ENCODE assay signal across 10 cellular contexts in the genomic region with DNA sequence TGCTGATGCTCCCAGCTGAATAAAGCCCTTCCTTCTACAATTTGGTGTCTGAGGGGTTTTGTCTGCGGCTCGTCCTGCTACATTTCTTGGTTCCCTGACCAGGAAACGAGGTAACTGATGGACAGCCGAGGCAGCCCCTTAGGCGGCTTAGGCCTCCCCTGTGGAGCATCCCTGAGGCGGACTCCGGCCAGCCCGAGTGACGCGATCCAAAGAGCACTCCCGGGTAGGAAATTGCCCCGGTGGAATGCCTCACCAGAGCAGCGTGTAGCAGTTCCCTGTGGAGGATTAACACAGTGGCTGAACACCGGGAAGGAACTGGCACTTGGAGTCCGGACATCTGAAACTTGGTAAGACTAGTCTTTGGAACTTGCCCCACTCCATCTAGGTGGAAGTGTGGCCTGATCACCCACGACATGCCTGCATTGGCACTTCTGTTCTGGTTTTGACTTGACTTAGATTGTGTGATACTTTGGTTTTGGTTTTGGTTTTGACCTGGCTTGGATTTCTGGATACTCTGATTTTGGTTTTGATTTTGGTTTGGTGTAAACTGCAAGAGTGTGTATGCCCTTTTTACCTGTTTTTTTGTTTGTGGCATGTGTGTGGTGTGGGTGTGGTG. TPM values are rescaled to one million over a fixed set of nuclear protein-coding genes. Genes with fewer than 3 reads are reported as not detected.
A peak's percentile ranks its signal among the peaks of the same experiment; 100 is the strongest.
DNase-seq lines count a peak whose midpoint lies in the region; ATAC-seq and TF ChIP-seq lines count a peak whose summit lies in the region.
"Not testable (repeated sequence)": the region's sequence is repeated elsewhere in the genome, so short reads cannot be mapped to it uniquely, and the experiment has no call there.
"Had no signal": no experiment of that assay in that cellular context is flagged by ENCODE, and none has a peak within 500 bp of the region (broad histone marks: within the 10 kb centered on the region; RNA-seq: fewer than 3 reads in every experiment).

A gene with protein sequence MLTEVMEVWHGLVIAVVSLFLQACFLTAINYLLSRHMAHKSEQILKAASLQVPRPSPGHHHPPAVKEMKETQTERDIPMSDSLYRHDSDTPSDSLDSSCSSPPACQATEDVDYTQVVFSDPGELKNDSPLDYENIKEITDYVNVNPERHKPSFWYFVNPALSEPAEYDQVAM (plus strand): TSS at position 255 of the 616 bp plus-strand sequence. CDS start 44,656 bp downstream, outside the sequence.

- not testable (repeated sequence) for ATAC-seq in body of pancreas

- not testable (repeated sequence) for H3K36me3 ChIP-seq in SU-DHL-6 (ENCODE audit: low read length); body of pancreas (replicated peaks in 1 of 2; ENCODE audit: insufficient read depth in 1 of 2, low read depth in 2 of 2); kidney epithelial cell (ENCODE audit: control insufficient read depth, insufficient read depth, low read length)

- WGBS in body of pancreas, 2 donors, result 88 to 92% methylated on average over 15 to 16 of the region's 16 CpGs

- not testable (repeated sequence) for H3K36me3 Mint-ChIP-seq in nephron (ENCODE audit: low read depth); stimulated activated naive CD8-positive, alpha-beta T cell treated with anti-CD3 and anti-CD28 coated beads, Interleukin-15, Interleukin-2, amounts not matched to agents 100 ng/mL and 50 ng/mL, for 24 hours (ENCODE audit: low read depth)

- H3K4me1 ChIP-seq in body of pancreas, result peaks cover 26% of the 10 kb centered on the region

- peak; percentile 89 for DNase-seq in Caki2 (ENCODE audit: low read depth)
- not testable (repeated sequence) for DNase-seq in HL-60 (ENCODE audit: low read depth in 1 of 2, low spot score in 1 of 2); kidney epithelial cell (ENCODE audit: low read depth)
- peak; percentile 28 for DNase-seq in activated CD8-positive, alpha-beta memory T cell treated with anti-CD3 and anti-CD28 coated beads for 24 hours
- DNase-seq in body of pancreas, result peak in 1 of 4 donors; percentile 19

- H3K9me2 ChIP-seq in SU-DHL-6 (replicated peaks; ENCODE audit: insufficient read depth, low read length), result not testable (repeated sequence)

- not testable (repeated sequence) for H3K4me1 Mint-ChIP-seq in nephron
- peaks cover 51% of the 10 kb centered on the region for H3K4me1 Mint-ChIP-seq in stimulated activated naive CD8-positive, alpha-beta T cell treated with anti-CD3 and anti-CD28 coated beads, Interleukin-15, Interleukin-2, amounts not matched to agents 100 ng/mL and 50 ng/mL, for 24 hours (ENCODE audit: low read depth)

- H3K4me2 ChIP-seq in SU-DHL-6 (ENCODE audit: low read depth, low read length, poor library complexity, severe bottlenecking), result peak within 1 kb of the TSS; percentile 83

- intact Hi-C loops in body of pancreas (cut with DNase I), result not testable (repeated sequence)

- not testable (repeated sequence) for H3K9me3 Mint-ChIP-seq in nephron; stimulated activated naive CD8-positive, alpha-beta T cell treated with anti-CD3 and anti-CD28 coated beads, Interleukin-15, Interleukin-2, amounts not matched to agents 100 ng/mL and 50 ng/mL, for 24 hours

- H3K27me3 Mint-ChIP-seq in nephron (ENCODE audit: low read depth), result peaks cover 16% of the 10 kb centered on the region
- H3K27me3 Mint-ChIP-seq in stimulated activated naive CD8-positive, alpha-beta T cell treated with anti-CD3 and anti-CD28 coated beads, Interleukin-15, Interleukin-2, amounts not matched to agents 100 ng/mL and 50 ng/mL, for 24 hours, result peaks cover 11% of the 10 kb centered on the region

- H3K9me3 ChIP-seq in SU-DHL-6 (ENCODE audit: insufficient read depth, low read length); body of pancreas: not testable (repeated sequence)

- in situ Hi-C loops in Caki2 (cut with HindIII; ENCODE audit: low pct_unique_long_range_greater_than_20kb, low sequenced_read_pairs), result not testable (repeated sequence)

- peak within 1 kb of the TSS; percentile 74 for H3K9ac ChIP-seq in SU-DHL-6 (ENCODE audit: low read length)

- peaks cover 58% of the 10 kb centered on the region for H3K79me2 ChIP-seq in SU-DHL-6 (ENCODE audit: insufficient read depth, low read length)

- not testable (repeated sequence) for H3K27me3 ChIP-seq in HL-60 (ENCODE audit: insufficient read depth, poor library complexity, severe bottlenecking); SU-DHL-6 (ENCODE audit: low read length); body of pancreas; kidney epithelial cell (ENCODE audit: control insufficient read depth, insufficient read depth, low read length)

- H3K27ac Mint-ChIP-seq in nephron, result peak within 1 kb of the TSS; percentile 3 to 82 (median 73)
- peak within 1 kb of the TSS; percentile 61 for H3K27ac Mint-ChIP-seq in stimulated activated naive CD8-positive, alpha-beta T cell treated with anti-CD3 and anti-CD28 coated beads, Interleukin-15, Interleukin-2, amounts not matched to agents 100 ng/mL and 50 ng/mL, for 24 hours

- peaks cover 58% of the 10 kb centered on the region for H3F3A ChIP-seq in SU-DHL-6 (ENCODE audit: insufficient read depth)

- TF ChIP-seq POLR2A in body of pancreas (IDR thresholded peaks at IDR 0.05), result not testable (repeated sequence)

- H3K4me3 ChIP-seq in HL-60 (replicated peaks; ENCODE audit: insufficient read depth, low read length); body of pancreas: not testable (repeated sequence)
- H3K4me3 ChIP-seq in SU-DHL-6 (ENCODE audit: insufficient read depth, low read length, poor library complexity, severe bottlenecking), result peak within 1 kb of the TSS; percentile 62
- peak within 1 kb of the TSS; percentile 48 for H3K4me3 ChIP-seq in kidney epithelial cell (ENCODE audit: low read depth, low read length)

- H3K4me3 Mint-ChIP-seq in nephron, result peak within 1 kb of the TSS in 2 of 3 experiments; percentile 21 to 41
- peak within 1 kb of the TSS; percentile 18 for H3K4me3 Mint-ChIP-seq in stimulated activated naive CD8-positive, alpha-beta T cell treated with anti-CD3 and anti-CD28 coated beads, Interleukin-15, Interleukin-2, amounts not matched to agents 100 ng/mL and 50 ng/mL, for 24 hours

- not testable (repeated sequence) for H4K20me1 ChIP-seq in SU-DHL-6 (ENCODE audit: low read depth, low read length)

- H2AFZ ChIP-seq in SU-DHL-6 (ENCODE audit: low read depth, low read length, severe bottlenecking), result not testable (repeated sequence)

- not testable (repeated sequence) for TF ChIP-seq CTCF in HL-60 (IDR thresholded peaks at IDR 0.05; ENCODE audit: insufficient read depth, low read length); SU-DHL-6 (IDR thresholded peaks at IDR 0.05; ENCODE audit: insufficient read depth, low read length, poor library complexity, severe bottlenecking); body of pancreas (IDR thresholded peaks at IDR 0.05); kidney epithelial cell (IDR thresholded peaks at IDR 0.05; ENCODE audit: insufficient read depth, low read length, poor library complexity, severe bottlenecking); nephron (IDR thresholded peaks at IDR 0.05; ENCODE audit: unreplicated experiment in 3 of 3)

- peak within 1 kb of the TSS; percentile 71 for H3K27ac ChIP-seq in HL-60 (replicated peaks)
- peak within 1 kb of the TSS; percentile 96 for H3K27ac ChIP-seq in SU-DHL-6 (ENCODE audit: low read depth, low read length)
- peak within 1 kb of the TSS in 3 of 4 donors; percentile 54 to 71 (median 56) for H3K27ac ChIP-seq in body of pancreas

RNA-seq across cellular contexts. Expression of the gene that starts here (rescaled TPM):
- total RNA-seq in Caki2 (2014; rRNA removed; shearing (Covaris generic); ENCODE audit: low replicate concordance), result 0.14 and 1.1 TPM in 2 replicates
- total RNA-seq in body of pancreas (under 1 TPM in 1 of 2 donors, not detected in 1; 0.52 TPM), kidney epithelial cell (0.42 and 0.82 TPM in 2 replicates)
- total RNA-seq: fibroblast of lung, right atrium auricular region had no signal
